8 cellular contexts compared by ENCODE assay signal in the genomic region with DNA sequence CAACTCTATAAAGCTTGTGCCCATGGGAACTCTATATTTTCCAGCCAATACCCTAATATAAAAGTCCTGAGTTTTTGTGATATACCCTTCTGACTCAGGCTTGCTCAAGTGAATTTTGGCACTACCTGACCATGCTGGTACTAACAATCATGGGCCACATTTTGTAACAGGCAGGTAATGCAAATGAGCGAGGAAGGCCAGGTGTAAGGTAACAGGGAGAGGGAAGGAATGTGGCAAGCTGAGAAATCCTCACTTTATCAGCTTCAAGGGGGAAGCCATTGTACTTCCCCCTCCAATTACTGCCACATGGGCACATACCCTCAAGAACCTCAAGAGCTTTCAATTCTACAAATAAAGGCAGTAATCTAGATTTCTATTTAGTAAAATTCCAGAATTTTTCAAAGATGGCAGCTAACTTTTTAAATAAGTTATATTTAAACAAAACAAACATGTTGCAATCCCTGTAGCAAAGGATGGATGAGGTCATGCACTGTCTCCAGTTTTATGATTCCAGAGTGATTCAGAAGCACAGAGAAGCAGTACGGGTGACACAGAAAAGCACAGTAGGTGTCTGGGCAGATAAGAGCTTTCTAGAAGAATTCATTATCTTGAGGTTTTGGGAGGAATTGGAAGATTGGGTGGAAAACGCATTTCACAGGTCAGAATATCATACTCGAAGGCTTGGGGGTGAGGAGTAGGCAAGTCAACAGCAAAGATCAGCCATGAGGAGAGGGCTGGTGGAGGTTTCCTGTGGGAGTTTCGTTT.
DNase-seq lines count a peak whose midpoint lies in the region; ATAC-seq, FAIRE-seq and TF ChIP-seq lines count a peak whose summit lies in the region.

No MANE protein-coding gene starts in this region.

- H3K4me1 ChIP-seq in astrocyte (ENCODE audit: insufficient read depth, low read length) (peaks cover 36% of the 10 kb centered on the region), mesenchymal stem cell (ENCODE audit: control insufficient read depth, insufficient read depth, low read depth, low read length) (peaks cover 18% of the 10 kb centered on the region), kidney (ENCODE audit: control insufficient read depth in 1 of 2, insufficient read depth in 1 of 2, low read depth in 1 of 2, low read length in 2 of 2) (peaks cover 0 to 13% of the 10 kb centered on the region in 2 donors)

- no peaks in the 10 kb centered on the region for H3K27me3 ChIP-seq in astrocyte (ENCODE audit: insufficient read depth, low read length)
- H3K27me3 ChIP-seq in mesenchymal stem cell (ENCODE audit: control insufficient read depth in 1 of 2, insufficient read depth in 1 of 2, low read length in 2 of 2) = no peaks in the 10 kb centered on the region

- FAIRE-seq in HTR-8/SVneo (lab: Jason Lieb, UNC) = no peak
- FAIRE-seq in astrocyte (lab: Jason Lieb, UNC) = peak; percentile 55
- no peak for FAIRE-seq in kidney (lab: Jason Lieb, UNC)

- H3K9me3 ChIP-seq in astrocyte (ENCODE audit: insufficient read depth, low read depth, low read length) (peaks cover 3% of the 10 kb centered on the region), mesenchymal stem cell (ENCODE audit: control insufficient read depth, low read length) (peaks cover 10% of the 10 kb centered on the region), kidney (ENCODE audit: control insufficient read depth in 1 of 2, low read length in 2 of 2) (peaks cover 0 to 6% of the 10 kb centered on the region in 2 donors)

- no peaks in the 10 kb centered on the region for H4K20me1 ChIP-seq in astrocyte (ENCODE audit: insufficient read depth, low read length)

- H3K27ac ChIP-seq in astrocyte (ENCODE audit: low read depth, low read length) (peak overlapping the region; percentile 96), mesenchymal stem cell (ENCODE audit: low read length, poor library complexity, severe bottlenecking) (peak overlapping the region; percentile 92), kidney (ENCODE audit: low read depth in 2 of 2, low read length in 2 of 2) (peak overlapping the region in 1 of 2 donors; percentile 23)

- no peak overlapping the region for H2BK15ac ChIP-seq in mesenchymal stem cell (ENCODE audit: low read depth, poor library complexity, severe bottlenecking)

- DNase-seq in AG08396 (ENCODE audit: low spot score) (peak; percentile 50), HTR-8/SVneo (ENCODE audit: insufficient read length, low spot score) (peak; percentile 41), astrocyte (ENCODE audit: low read depth) (peak; percentile 93), mesenchymal stem cell (peak; percentile 87), kidney (no peak), HUDEP-2 (lab: John Stamatoyannopoulos, UW; ENCODE audit: unreplicated experiment in 76 of 76) (no peak)

- H3K9me3 Mint-ChIP-seq in astrocyte (ENCODE audit: unreplicated experiment) = peaks cover 6% of the 10 kb centered on the region

- H3K79me1 ChIP-seq in mesenchymal stem cell (replicated peaks; ENCODE audit: low read length, poor library complexity, severe bottlenecking) = peaks cover 16% of the 10 kb centered on the region

- H2BK120ac ChIP-seq in mesenchymal stem cell (ENCODE audit: low read depth, low read length) = no peak overlapping the region

- peak overlapping the region; percentile 84 for H2BK5ac ChIP-seq in mesenchymal stem cell (ENCODE audit: low read depth, low read length, poor library complexity, severe bottlenecking)

- H3K4ac ChIP-seq in mesenchymal stem cell (ENCODE audit: low read depth in 1 of 2, low read length in 2 of 2) = no peak overlapping the region

- H3K4me3 Mint-ChIP-seq in astrocyte (ENCODE audit: unreplicated experiment) = peak overlapping the region; percentile 21

- no peak for ATAC-seq in HG02981 (IDR thresholded peaks at IDR 0.05; ENCODE audit: unreplicated experiment)
- no peak for ATAC-seq in GM18502 (IDR thresholded peaks at IDR 0.05; ENCODE audit: poor library complexity, unreplicated experiment)

- peaks cover 75% of the 10 kb centered on the region for H3K79me2 ChIP-seq in astrocyte (ENCODE audit: insufficient read depth, low read length)

- no peak overlapping the region for H4K91ac ChIP-seq in mesenchymal stem cell (ENCODE audit: low read length)

- intact Hi-C loops in kidney (cut with DNase I) = no loop called here

- peak overlapping the region; percentile 24 for H2AK5ac ChIP-seq in mesenchymal stem cell (ENCODE audit: low read length, severe bottlenecking)

- H3K14ac ChIP-seq in mesenchymal stem cell (ENCODE audit: low read length in 2 of 2) = no peak overlapping the region

- no peak overlapping the region for H3K23ac ChIP-seq in mesenchymal stem cell (ENCODE audit: low read length in 2 of 2)

- TF ChIP-seq CTCF in astrocyte (IDR thresholded peaks at IDR 0.05; ENCODE audit: insufficient read depth, low read depth, low read length) (no peak), kidney (IDR thresholded peaks at IDR 0.05; ENCODE audit: borderline replicate concordance, extremely low read depth, insufficient read depth) (no peak)

- H4K8ac ChIP-seq in mesenchymal stem cell (ENCODE audit: low read length) = no peak overlapping the region

- H3K9ac ChIP-seq in astrocyte (ENCODE audit: low read length) = peak overlapping the region; percentile 84
- H3K9ac ChIP-seq in mesenchymal stem cell (ENCODE audit: low read length) = peak overlapping the region; percentile 85
- no peak overlapping the region for H3K9ac ChIP-seq in kidney (ENCODE audit: low read length in 2 of 2)

- no peak overlapping the region for H2AFZ ChIP-seq in astrocyte (ENCODE audit: low read depth, low read length)
- H2AFZ ChIP-seq in mesenchymal stem cell (ENCODE audit: low read depth, low read length) = no peak overlapping the region

- H3K4me3 ChIP-seq in astrocyte (ENCODE audit: insufficient read depth, low read depth, low read length) (peak overlapping the region; percentile 9), mesenchymal stem cell (ENCODE audit: insufficient read depth in 1 of 2, low read depth in 1 of 2, low read length in 2 of 2) (peak overlapping the region in 1 of 2 experiments; percentile 66), kidney (ENCODE audit: low read length in 2 of 2) (no peak overlapping the region)

- no peak overlapping the region for H3K18ac ChIP-seq in mesenchymal stem cell (ENCODE audit: low read depth in 1 of 2, low read length in 2 of 2)

- peaks cover 44% of the 10 kb centered on the region for H3K4me1 Mint-ChIP-seq in astrocyte (ENCODE audit: low read depth, unreplicated experiment)

- H3K36me3 ChIP-seq in astrocyte (ENCODE audit: insufficient read depth, low read length) (peaks cover 18% of the 10 kb centered on the region), mesenchymal stem cell (ENCODE audit: control insufficient read depth in 1 of 2, insufficient read depth in 2 of 2, low read depth in 1 of 2, low read length in 2 of 2) (peaks cover 0 to 7% of the 10 kb centered on the region in 2 experiments), kidney (ENCODE audit: control insufficient read depth in 1 of 2, insufficient read depth in 2 of 2, low read length in 2 of 2) (no peaks in the 10 kb centered on the region)

- peaks cover 27% of the 10 kb centered on the region for H3K36me3 Mint-ChIP-seq in astrocyte (ENCODE audit: low read depth, unreplicated experiment)

- H3K27ac Mint-ChIP-seq in astrocyte (ENCODE audit: unreplicated experiment) = peak overlapping the region; percentile 98

- H2BK12ac ChIP-seq in mesenchymal stem cell (ENCODE audit: low read length in 2 of 2) = peak overlapping the region in 1 of 2 experiments; percentile 66

- 49% methylated on average over 4 of the region's 5 CpGs for WGBS in mesenchymal stem cell

- H3K27me3 Mint-ChIP-seq in astrocyte (ENCODE audit: low read depth, unreplicated experiment) = no peaks in the 10 kb centered on the region

- H3K4me2 ChIP-seq in astrocyte (ENCODE audit: low read length) = peak overlapping the region; percentile 79
- peak overlapping the region; percentile 41 for H3K4me2 ChIP-seq in mesenchymal stem cell (ENCODE audit: low read length, poor library complexity, severe bottlenecking)

Comparison
In these comparisons a context has a peak if more than half of its experiments do, and no peak if none do; other contexts are left out.
1. DNase-seq: peak in AG08396 (single experiment), HTR-8/SVneo (single experiment), astrocyte (single experiment) and mesenchymal stem cell (single experiment); none in kidney (single experiment) and HUDEP-2 (0 of 76).
2. H3K9ac ChIP-seq: peak in astrocyte (single experiment) and mesenchymal stem cell (single experiment); none in kidney (0 of 2).